Comparison of ENCODE assay signal across 2 cellular contexts in the genomic region with DNA sequence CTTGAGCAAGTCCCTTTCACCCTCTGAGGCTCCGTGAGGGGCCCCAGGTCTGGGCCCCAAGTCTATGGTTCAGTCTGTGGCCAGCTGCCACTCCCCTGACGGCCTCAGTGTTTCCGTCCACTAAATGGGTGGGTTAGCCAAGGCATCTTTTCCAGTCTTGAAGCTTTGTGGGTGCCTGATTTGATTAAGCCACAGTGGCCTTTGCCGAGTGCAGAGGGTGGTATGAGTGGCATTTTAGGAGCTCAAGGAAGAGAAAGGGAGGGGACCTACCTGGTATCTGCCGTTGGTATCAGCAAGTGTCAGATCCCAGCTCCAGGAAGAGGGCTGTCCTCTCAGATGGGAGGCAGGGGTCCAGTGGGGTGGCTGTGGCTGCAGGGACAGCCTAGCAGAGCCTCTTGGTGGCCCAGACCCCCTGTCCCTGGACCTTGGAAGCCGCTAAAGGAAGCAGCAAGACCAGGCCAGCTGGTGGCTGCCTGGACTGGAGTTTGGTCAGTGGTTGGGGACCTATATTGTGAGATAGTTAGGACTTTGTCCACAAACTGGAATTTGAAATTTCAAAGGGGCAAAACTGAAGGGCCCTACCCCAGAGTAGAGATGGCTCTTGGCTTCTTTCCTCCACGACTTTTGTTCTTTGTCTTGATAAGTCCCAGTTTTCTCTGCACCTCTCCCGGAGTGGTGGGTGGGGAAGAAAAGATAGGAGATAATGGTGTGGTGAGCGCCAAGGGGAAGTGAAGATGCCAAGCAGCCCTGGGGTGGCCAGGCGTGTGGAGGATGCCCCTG.
TF ChIP-seq lines count a peak whose summit lies in the region.

No MANE protein-coding gene starts in this region.

TF ChIP-seq in H1, 55 proteins besides CTCF, POLR2A, EP300 and RAD21:
- TF ChIP-seq BRCA1 (IDR thresholded peaks at IDR 0.05; ENCODE audit: low read depth, low read length): no peak
- no peak for TF ChIP-seq TAF1 (IDR thresholded peaks at IDR 0.05; ENCODE audit: low read depth, low read length)
- TF ChIP-seq NANOG (IDR thresholded peaks at IDR 0.05; ENCODE audit: insufficient read depth, low read depth, low read length, poor library complexity, severe bottlenecking): no peak
- no peak for TF ChIP-seq CREB1 (IDR thresholded peaks at IDR 0.05)
- no peak for TF ChIP-seq CBX8 (IDR thresholded peaks at IDR 0.05; ENCODE audit: borderline replicate concordance, low read depth, low read length)
- no peak for TF ChIP-seq GTF2F1 (IDR thresholded peaks at IDR 0.05; ENCODE audit: borderline replicate concordance, low read depth, low read length)
- no peak for TF ChIP-seq HDAC6 (IDR thresholded peaks at IDR 0.05; ENCODE audit: low read depth, low read length)
- TF ChIP-seq SP1 (IDR thresholded peaks at IDR 0.05; ENCODE audit: low read depth, low read length): no peak
- TF ChIP-seq, protein P1, sequence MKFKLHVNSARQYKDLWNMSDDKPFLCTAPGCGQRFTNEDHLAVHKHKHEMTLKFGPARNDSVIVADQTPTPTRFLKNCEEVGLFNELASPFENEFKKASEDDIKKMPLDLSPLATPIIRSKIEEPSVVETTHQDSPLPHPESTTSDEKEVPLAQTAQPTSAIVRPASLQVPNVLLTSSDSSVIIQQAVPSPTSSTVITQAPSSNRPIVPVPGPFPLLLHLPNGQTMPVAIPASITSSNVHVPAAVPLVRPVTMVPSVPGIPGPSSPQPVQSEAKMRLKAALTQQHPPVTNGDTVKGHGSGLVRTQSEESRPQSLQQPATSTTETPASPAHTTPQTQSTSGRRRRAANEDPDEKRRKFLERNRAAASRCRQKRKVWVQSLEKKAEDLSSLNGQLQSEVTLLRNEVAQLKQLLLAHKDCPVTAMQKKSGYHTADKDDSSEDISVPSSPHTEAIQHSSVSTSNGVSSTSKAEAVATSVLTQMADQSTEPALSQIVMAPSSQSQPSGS (IDR thresholded peaks at IDR 0.05; ENCODE audit: low read length): no peak
- no peak for TF ChIP-seq CEBPB (IDR thresholded peaks at IDR 0.05; ENCODE audit: low read depth, low read length)
- TF ChIP-seq, protein P2, sequence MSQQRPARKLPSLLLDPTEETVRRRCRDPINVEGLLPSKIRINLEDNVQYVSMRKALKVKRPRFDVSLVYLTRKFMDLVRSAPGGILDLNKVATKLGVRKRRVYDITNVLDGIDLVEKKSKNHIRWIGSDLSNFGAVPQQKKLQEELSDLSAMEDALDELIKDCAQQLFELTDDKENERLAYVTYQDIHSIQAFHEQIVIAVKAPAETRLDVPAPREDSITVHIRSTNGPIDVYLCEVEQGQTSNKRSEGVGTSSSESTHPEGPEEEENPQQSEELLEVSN (IDR thresholded peaks at IDR 0.05): no peak
- TF ChIP-seq FOSL1 (IDR thresholded peaks at IDR 0.05; ENCODE audit: insufficient read depth, low read depth, low read length): no peak
- no peak for TF ChIP-seq GABPA (IDR thresholded peaks at IDR 0.05; ENCODE audit: borderline replicate concordance, insufficient read depth, low read length)
- no peak for TF ChIP-seq EZH2 (IDR thresholded peaks at IDR 0.05; ENCODE audit: low read depth, low read length, severe bottlenecking)
- TF ChIP-seq ZNF274 (IDR thresholded peaks at IDR 0.05; ENCODE audit: borderline replicate concordance, extremely low read depth, low read length): no peak
- TF ChIP-seq ASH2L (IDR thresholded peaks at IDR 0.05; ENCODE audit: low read length): no peak
- no peak for TF ChIP-seq CHD2 (IDR thresholded peaks at IDR 0.05; ENCODE audit: low read length)
- no peak for TF ChIP-seq TBP (IDR thresholded peaks at IDR 0.05; ENCODE audit: low read depth, low read length)
- no peak for TF ChIP-seq EGR1 (IDR thresholded peaks at IDR 0.05; ENCODE audit: borderline replicate concordance, low read depth, low read length)

TF ChIP-seq in liver, 16 proteins besides CTCF, POLR2A, EP300 and RAD21:
- TF ChIP-seq FOXA2 (IDR thresholded peaks at IDR 0.05) (no peak), EGR1 (IDR thresholded peaks at IDR 0.05; ENCODE audit: low read depth in 2 of 2) (no peak), HNF4A (conservative IDR thresholded peaks at IDR 0.05) (peak; percentile 67 to 85), GABPA (IDR thresholded peaks at IDR 0.05 in 1 of 2, conservative IDR thresholded peaks at IDR 0.05 in 1 of 2) (no peak), TAF1 (conservative IDR thresholded peaks at IDR 0.05) (peak; percentile 49), JUND (IDR thresholded peaks at IDR 0.05) (peak in 1 of 2 donors; percentile 15), HNF4G (IDR thresholded peaks at IDR 0.05) (peak; percentile 37), RXRA (IDR thresholded peaks at IDR 0.05) (peak in 1 of 2 donors; percentile 58), NR2F2 (IDR thresholded peaks at IDR 0.05) (no peak), YY1 (IDR thresholded peaks at IDR 0.05) (no peak), SP1 (IDR thresholded peaks at IDR 0.05) (no peak), FOXA1 (IDR thresholded peaks at IDR 0.05) (no peak)
- TF ChIP-seq, protein P3, sequence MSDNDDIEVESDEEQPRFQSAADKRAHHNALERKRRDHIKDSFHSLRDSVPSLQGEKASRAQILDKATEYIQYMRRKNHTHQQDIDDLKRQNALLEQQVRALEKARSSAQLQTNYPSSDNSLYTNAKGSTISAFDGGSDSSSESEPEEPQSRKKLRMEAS (IDR thresholded peaks at IDR 0.05): no peak
- TF ChIP-seq, protein P4, sequence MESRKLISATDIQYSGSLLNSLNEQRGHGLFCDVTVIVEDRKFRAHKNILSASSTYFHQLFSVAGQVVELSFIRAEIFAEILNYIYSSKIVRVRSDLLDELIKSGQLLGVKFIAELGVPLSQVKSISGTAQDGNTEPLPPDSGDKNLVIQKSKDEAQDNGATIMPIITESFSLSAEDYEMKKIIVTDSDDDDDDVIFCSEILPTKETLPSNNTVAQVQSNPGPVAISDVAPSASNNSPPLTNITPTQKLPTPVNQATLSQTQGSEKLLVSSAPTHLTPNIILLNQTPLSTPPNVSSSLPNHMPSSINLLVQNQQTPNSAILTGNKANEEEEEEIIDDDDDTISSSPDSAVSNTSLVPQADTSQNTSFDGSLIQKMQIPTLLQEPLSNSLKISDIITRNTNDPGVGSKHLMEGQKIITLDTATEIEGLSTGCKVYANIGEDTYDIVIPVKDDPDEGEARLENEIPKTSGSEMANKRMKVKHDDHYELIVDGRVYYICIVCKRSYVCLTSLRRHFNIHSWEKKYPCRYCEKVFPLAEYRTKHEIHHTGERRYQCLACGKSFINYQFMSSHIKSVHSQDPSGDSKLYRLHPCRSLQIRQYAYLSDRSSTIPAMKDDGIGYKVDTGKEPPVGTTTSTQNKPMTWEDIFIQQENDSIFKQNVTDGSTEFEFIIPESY (IDR thresholded peaks at IDR 0.05): peak; percentile 19
- TF ChIP-seq, protein P5, sequence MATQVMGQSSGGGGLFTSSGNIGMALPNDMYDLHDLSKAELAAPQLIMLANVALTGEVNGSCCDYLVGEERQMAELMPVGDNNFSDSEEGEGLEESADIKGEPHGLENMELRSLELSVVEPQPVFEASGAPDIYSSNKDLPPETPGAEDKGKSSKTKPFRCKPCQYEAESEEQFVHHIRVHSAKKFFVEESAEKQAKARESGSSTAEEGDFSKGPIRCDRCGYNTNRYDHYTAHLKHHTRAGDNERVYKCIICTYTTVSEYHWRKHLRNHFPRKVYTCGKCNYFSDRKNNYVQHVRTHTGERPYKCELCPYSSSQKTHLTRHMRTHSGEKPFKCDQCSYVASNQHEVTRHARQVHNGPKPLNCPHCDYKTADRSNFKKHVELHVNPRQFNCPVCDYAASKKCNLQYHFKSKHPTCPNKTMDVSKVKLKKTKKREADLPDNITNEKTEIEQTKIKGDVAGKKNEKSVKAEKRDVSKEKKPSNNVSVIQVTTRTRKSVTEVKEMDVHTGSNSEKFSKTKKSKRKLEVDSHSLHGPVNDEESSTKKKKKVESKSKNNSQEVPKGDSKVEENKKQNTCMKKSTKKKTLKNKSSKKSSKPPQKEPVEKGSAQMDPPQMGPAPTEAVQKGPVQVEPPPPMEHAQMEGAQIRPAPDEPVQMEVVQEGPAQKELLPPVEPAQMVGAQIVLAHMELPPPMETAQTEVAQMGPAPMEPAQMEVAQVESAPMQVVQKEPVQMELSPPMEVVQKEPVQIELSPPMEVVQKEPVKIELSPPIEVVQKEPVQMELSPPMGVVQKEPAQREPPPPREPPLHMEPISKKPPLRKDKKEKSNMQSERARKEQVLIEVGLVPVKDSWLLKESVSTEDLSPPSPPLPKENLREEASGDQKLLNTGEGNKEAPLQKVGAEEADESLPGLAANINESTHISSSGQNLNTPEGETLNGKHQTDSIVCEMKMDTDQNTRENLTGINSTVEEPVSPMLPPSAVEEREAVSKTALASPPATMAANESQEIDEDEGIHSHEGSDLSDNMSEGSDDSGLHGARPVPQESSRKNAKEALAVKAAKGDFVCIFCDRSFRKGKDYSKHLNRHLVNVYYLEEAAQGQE (IDR thresholded peaks at IDR 0.05): no peak
- TF ChIP-seq, protein P6, sequence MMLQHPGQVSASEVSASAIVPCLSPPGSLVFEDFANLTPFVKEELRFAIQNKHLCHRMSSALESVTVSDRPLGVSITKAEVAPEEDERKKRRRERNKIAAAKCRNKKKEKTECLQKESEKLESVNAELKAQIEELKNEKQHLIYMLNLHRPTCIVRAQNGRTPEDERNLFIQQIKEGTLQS (IDR thresholded peaks at IDR 0.05): no peak
